Comparison of ENCODE assay signal across 21 cellular contexts in genomic region chr2:106758885-106759559, GRCh38.
DNase-seq lines count a peak whose midpoint lies in the region; ATAC-seq and TF ChIP-seq lines count a peak whose summit lies in the region.
"Had no signal": no experiment of that assay in that cellular context is flagged by ENCODE, and none has a peak within 500 bp of the region (broad histone marks: within the 10 kb centered on the region; RNA-seq: fewer than 3 reads in every experiment).

No MANE protein-coding gene starts in this region.

- WGBS in esophagus muscularis mucosa: 69% methylated on average over 1 of the region's 1 CpG
- WGBS in liver: 93% methylated on average over 1 of the region's 1 CpG

- intact Hi-C loops in Right ventricle myocardium inferior (cut with DNase I): no loop called here
- intact Hi-C loops in esophagus muscularis mucosa (cut with DNase I): no loop called here

- no peak for DNase-seq in Right ventricle myocardium inferior (ENCODE audit: missing footprints)
- DNase-seq in right atrium auricular region (ENCODE audit: low spot score): no peak
- DNase-seq in esophagus muscularis mucosa (ENCODE audit: extremely low spot score): no peak
- DNase-seq in omental fat pad (ENCODE audit: low spot score): no peak
- no peak for DNase-seq in T-helper 2 cell
- DNase-seq: DMS79; HFFc6; MM.1S; NCI-H1092; NCI-H146; NCI-H2029 treated with DMSO at 0.1 percent for 48 hours; NCI-H2171; NCI-H748 treated with DMSO at 0.1 percent for 48 hours; NK-92 treated with Interleukin-12 subunit alpha and Interleukin-12 subunit beta, amount 100 ng/mL, for 24 hours; SHP77 had no signal

- peak overlapping the region in 1 of 2 donors; percentile 9 for H3K27ac ChIP-seq in right atrium auricular region
- peak overlapping the region in 3 of 4 donors; percentile 33 to 50 (median 43) for H3K27ac ChIP-seq in esophagus muscularis mucosa (replicated peaks in 1 of 4)
- no peak overlapping the region for H3K27ac ChIP-seq in liver (ENCODE audit: low read depth in 1 of 2, low read length in 2 of 2)
- H3K27ac ChIP-seq: 22Rv1, HL-60, SK-N-MC had no signal

- H3K4me3 ChIP-seq in right atrium auricular region: no peak overlapping the region
- no peak overlapping the region for H3K4me3 ChIP-seq in esophagus muscularis mucosa
- H3K4me3 ChIP-seq in liver (ENCODE audit: low read depth in 1 of 3, low read length in 3 of 3): no peak overlapping the region
- H3K4me3 ChIP-seq: SK-N-MC had no signal

- H3K27me3 ChIP-seq in right atrium auricular region: no peaks in the 10 kb centered on the region
- H3K27me3 ChIP-seq in esophagus muscularis mucosa: no peaks in the 10 kb centered on the region
- H3K27me3 ChIP-seq in liver (ENCODE audit: control insufficient read depth in 4 of 4, insufficient read depth in 4 of 4, low read length in 3 of 4): peaks cover 0 to 2% (median 0%) of the 10 kb centered on the region in 4 donors

- no peak overlapping the region for H3K9ac ChIP-seq in liver (ENCODE audit: low read depth in 1 of 2, low read length in 2 of 2)

- H3K36me3 ChIP-seq in right atrium auricular region (no peaks in the 10 kb centered on the region), esophagus muscularis mucosa (no peaks in the 10 kb centered on the region), liver (ENCODE audit: control insufficient read depth in 4 of 4, insufficient read depth in 3 of 4, low read depth in 1 of 4, low read length in 3 of 4) (no peaks in the 10 kb centered on the region)

- no peak for TF ChIP-seq POLR2A in esophagus muscularis mucosa (IDR thresholded peaks at IDR 0.05; ENCODE audit: low read depth)

- H3K9me3 ChIP-seq in right atrium auricular region (no peaks in the 10 kb centered on the region), esophagus muscularis mucosa (no peaks in the 10 kb centered on the region), liver (ENCODE audit: control insufficient read depth in 4 of 4, low read length in 3 of 4) (no peaks in the 10 kb centered on the region)

- TF ChIP-seq RAD21 in liver (IDR thresholded peaks at IDR 0.05): no peak

- H3K4me1 ChIP-seq in right atrium auricular region: no peaks in the 10 kb centered on the region
- H3K4me1 ChIP-seq in esophagus muscularis mucosa: peaks cover 0 to 13% (median 11%) of the 10 kb centered on the region in 4 donors
- no peaks in the 10 kb centered on the region for H3K4me1 ChIP-seq in liver (ENCODE audit: control insufficient read depth in 4 of 4, insufficient read depth in 4 of 4, low read length in 3 of 4)

- TF ChIP-seq CTCF in right atrium auricular region (IDR thresholded peaks at IDR 0.05): no peak
- TF ChIP-seq CTCF in esophagus muscularis mucosa (IDR thresholded peaks at IDR 0.05): no peak
- TF ChIP-seq CTCF in liver (IDR thresholded peaks at IDR 0.05; ENCODE audit: low read depth, low read length, missing input control): no peak
- no peak for TF ChIP-seq CTCF in omental fat pad (IDR thresholded peaks at IDR 0.05)

- ATAC-seq in Right ventricle myocardium inferior (peak; percentile 86), HG03442 (IDR thresholded peaks at IDR 0.05; ENCODE audit: unreplicated experiment) (no peak), GM18907 (IDR thresholded peaks at IDR 0.05; ENCODE audit: unreplicated experiment) (no peak), omental fat pad (ENCODE audit: low FRiP score) (no peak)

- TF ChIP-seq EP300 in esophagus muscularis mucosa (IDR thresholded peaks at IDR 0.05): no peak

TF ChIP-seq in liver, 16 proteins besides CTCF, POLR2A, EP300 and RAD21:
- TF ChIP-seq MAX (IDR thresholded peaks at IDR 0.05) (no peak), HNF4A (conservative IDR thresholded peaks at IDR 0.05) (no peak), REST (IDR thresholded peaks at IDR 0.05) (peak; percentile 62), FOXA1 (IDR thresholded peaks at IDR 0.05) (no peak), SP1 (IDR thresholded peaks at IDR 0.05) (no peak)
- TF ChIP-seq, protein P1, sequence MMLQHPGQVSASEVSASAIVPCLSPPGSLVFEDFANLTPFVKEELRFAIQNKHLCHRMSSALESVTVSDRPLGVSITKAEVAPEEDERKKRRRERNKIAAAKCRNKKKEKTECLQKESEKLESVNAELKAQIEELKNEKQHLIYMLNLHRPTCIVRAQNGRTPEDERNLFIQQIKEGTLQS (IDR thresholded peaks at IDR 0.05): no peak

Comparison
In these comparisons a context has a peak if more than half of its experiments do, and no peak if none do; other contexts are left out.
1. H3K27ac ChIP-seq: peak in esophagus muscularis mucosa (3 of 4); none in liver (0 of 2).